ENCODE assay signal across 30 cellular contexts in genomic region chr11:10556590-10556989, GRCh38. TPM values are rescaled to one million over a fixed set of nuclear protein-coding genes. Genes with fewer than 3 reads are reported as not detected.
"Had no signal": no experiment of that assay in that cellular context is flagged by ENCODE, and none has a peak within 500 bp of the region (broad histone marks: within the 10 kb centered on the region; RNA-seq: fewer than 3 reads in every experiment).

No MANE protein-coding gene starts in this region.

- H3K4me1 Mint-ChIP-seq: activated CD4-positive, alpha-beta T cell treated with anti-CD3 and anti-CD28 coated beads for 36 hours; mesothelial cell of epicardium; nephron progenitor cell had no signal

- H3K27ac Mint-ChIP-seq: activated CD4-positive, alpha-beta T cell treated with anti-CD3 and anti-CD28 coated beads for 36 hours; activated naive CD8-positive, alpha-beta T cell; mesothelial cell of epicardium; nephron progenitor cell had no signal

- H3K4me1 ChIP-seq: body of pancreas, gastroesophageal sphincter, sigmoid colon, stomach, tibial artery had no signal

- H3K27ac ChIP-seq: adrenal gland, body of pancreas, epithelial cell of prostate, gastroesophageal sphincter, neutrophil, ovary, psoas muscle, sigmoid colon, stomach, tibial artery had no signal

- H3K36me3 Mint-ChIP-seq: mesothelial cell of epicardium had no signal

- H3K27me3 Mint-ChIP-seq: naive B cell; stimulated activated naive B cell treated with anti-CD40 and anti-IgM and Interleukin-4, amounts not matched to agents 10 μg/mL and 1 μg/mL and 100 μg/mL, for 72 hours had no signal

- ATAC-seq: activated CD4-positive, alpha-beta T cell treated with anti-CD3 and anti-CD28 coated beads for 36 hours; body of pancreas; gastroesophageal sphincter; left cardiac atrium; psoas muscle; stimulated activated naive B cell treated with anti-CD40 and anti-IgM and Interleukin-4, amounts not matched to agents 10 μg/mL and 1 μg/mL and 100 μg/mL, for 72 hours had no signal

- H3K9me3 ChIP-seq: adrenal gland, body of pancreas, gastroesophageal sphincter, neutrophil, ovary, sigmoid colon had no signal

- H3K4me3 ChIP-seq: adrenal gland, body of pancreas, gastroesophageal sphincter, ovary, psoas muscle, sigmoid colon, stomach, tibial artery had no signal

- H3K4me3 Mint-ChIP-seq: activated CD4-positive, alpha-beta T cell treated with anti-CD3 and anti-CD28 coated beads for 36 hours; activated naive CD8-positive, alpha-beta T cell; mesothelial cell of epicardium; nephron progenitor cell; stimulated activated naive B cell treated with anti-CD40 and anti-IgM and Interleukin-4, amounts not matched to agents 10 μg/mL and 1 μg/mL and 100 μg/mL, for 72 hours had no signal

- DNase-seq: activated CD4-positive, alpha-beta T cell treated with anti-CD3 and anti-CD28 coated beads for 36 hours; activated CD4-positive, alpha-beta T cell treated with anti-CD3 and anti-CD28 coated beads, Interleukin-2, amount 50 U/mL, for 48 hours; activated CD4-positive, CD25-positive, alpha-beta regulatory T cell; activated CD8-positive, alpha-beta memory T cell treated with anti-CD3 and anti-CD28 coated beads for 24 hours; activated effector memory CD4-positive, alpha-beta T cell treated with Interleukin-2 at 50 U/mL for 16 hours; activated naive CD4-positive, alpha-beta T cell treated with Interleukin-2 at 50 U/mL for 16 hours; adrenal gland; aorta; body of pancreas; dermis blood vessel endothelial cell; effector CD4-positive, alpha-beta T cell; hippocampal formation; left cardiac atrium; naive B cell; nephron progenitor cell; ovary; psoas muscle; sigmoid colon; small intestine; stimulated activated CD4-positive, alpha-beta T cell treated with anti-CD3 and anti-CD28 coated beads, Interleukin-4, amount 100 ng/mL, for 4 hours; stimulated activated CD8-positive, alpha-beta memory T cell treated with anti-CD3 and anti-CD28 coated beads, Interleukin-4, amount 100 ng/mL, for 48 hours; stimulated activated naive B cell treated with anti-CD40 and anti-IgM and Interleukin-4, amounts not matched to agents 10 μg/mL and 1 μg/mL and 100 μg/mL, for 72 hours; stomach; tibial artery had no signal

- H3K27me3 ChIP-seq: adrenal gland, body of pancreas, gastroesophageal sphincter, neutrophil, ovary, sigmoid colon, stomach, tibial artery had no signal

- H3K36me3 ChIP-seq: gastroesophageal sphincter, neutrophil, ovary, sigmoid colon had no signal

RNA-seq across cellular contexts. Expression of gene LYVE1, which starts 11.9 kb away (rescaled TPM):
- total RNA-seq: activated CD4-positive, alpha-beta T cell treated with anti-CD3 and anti-CD28 coated beads for 36 hours; T-helper 1 cell treated with Interleukin-12 subunit alpha and Interleukin-12 subunit beta and Interleukin-4 antibody, amounts not matched to agents 30 ng/mL and 1 ng/mL, for 36 hours had no signal
